ENCODE assay signal across 1 cellular context in the genomic region with DNA sequence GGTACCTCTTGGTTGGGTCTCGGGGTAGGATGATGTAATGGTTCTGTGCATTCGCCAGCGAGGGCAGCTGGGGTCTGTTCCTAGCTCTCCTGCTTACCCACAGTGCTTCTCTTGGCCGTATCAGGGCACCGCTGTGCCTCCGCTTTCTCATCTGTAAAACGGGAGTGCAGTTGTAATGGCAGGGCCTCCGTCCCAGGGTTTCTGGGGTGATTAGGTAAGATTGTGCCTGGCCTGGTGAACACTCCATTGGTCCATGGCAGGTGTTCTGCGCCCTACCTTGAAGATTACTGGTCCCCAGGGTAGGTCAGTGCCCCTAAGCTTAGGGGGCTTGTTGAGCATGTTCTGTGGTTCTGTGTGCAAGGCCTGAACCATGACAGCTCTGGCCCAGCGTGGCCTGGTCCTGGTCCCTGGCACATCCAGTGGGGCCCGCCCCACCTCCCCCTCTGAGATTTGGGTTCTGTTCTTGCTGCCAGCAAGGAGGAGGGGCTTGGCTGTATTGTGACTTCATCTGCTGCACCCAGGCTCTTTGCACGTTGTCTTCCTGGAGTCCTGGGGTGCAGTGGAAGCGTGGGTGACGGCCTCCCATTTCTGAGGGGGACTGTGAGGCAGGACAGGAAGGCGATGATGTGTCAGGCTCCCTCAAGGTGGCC.
TF ChIP-seq lines count a peak whose summit lies in the region.

No MANE protein-coding gene starts in this region.

TF ChIP-seq in HepG2, 621 proteins besides CTCF, POLR2A, EP300 and RAD21 (continued from another document):
- TF ChIP-seq, protein P1, sequence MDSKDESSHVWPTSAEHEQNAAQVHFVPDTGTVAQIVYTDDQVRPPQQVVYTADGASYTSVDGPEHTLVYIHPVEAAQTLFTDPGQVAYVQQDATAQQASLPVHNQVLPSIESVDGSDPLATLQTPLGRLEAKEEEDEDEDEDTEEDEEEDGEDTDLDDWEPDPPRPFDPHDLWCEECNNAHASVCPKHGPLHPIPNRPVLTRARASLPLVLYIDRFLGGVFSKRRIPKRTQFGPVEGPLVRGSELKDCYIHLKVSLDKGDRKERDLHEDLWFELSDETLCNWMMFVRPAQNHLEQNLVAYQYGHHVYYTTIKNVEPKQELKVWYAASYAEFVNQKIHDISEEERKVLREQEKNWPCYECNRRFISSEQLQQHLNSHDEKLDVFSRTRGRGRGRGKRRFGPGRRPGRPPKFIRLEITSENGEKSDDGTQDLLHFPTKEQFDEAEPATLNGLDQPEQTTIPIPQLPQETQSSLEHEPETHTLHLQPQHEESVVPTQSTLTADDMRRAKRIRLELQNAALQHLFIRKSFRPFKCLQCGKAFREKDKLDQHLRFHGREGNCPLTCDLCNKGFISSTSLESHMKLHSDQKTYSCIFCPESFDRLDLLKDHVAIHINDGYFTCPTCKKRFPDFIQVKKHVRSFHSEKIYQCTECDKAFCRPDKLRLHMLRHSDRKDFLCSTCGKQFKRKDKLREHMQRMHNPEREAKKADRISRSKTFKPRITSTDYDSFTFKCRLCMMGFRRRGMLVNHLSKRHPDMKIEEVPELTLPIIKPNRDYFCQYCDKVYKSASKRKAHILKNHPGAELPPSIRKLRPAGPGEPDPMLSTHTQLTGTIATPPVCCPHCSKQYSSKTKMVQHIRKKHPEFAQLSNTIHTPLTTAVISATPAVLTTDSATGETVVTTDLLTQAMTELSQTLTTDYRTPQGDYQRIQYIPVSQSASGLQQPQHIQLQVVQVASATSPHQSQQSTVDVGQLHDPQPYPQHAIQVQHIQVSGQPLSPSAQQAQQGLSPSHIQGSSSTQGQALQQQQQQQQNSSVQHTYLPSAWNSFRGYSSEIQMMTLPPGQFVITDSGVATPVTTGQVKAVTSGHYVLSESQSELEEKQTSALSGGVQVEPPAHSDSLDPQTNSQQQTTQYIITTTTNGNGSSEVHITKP (CRISPR knock-in tag; IDR thresholded peaks at IDR 0.05; ENCODE audit: low read depth): 0 out of 2 replicates have a peak, but pooled peaks have one; percentile 4
- no peak for TF ChIP-seq SIN3A (IDR thresholded peaks at IDR 0.05; ENCODE audit: borderline replicate concordance, low read depth, low read length)
- TF ChIP-seq XRCC5 (optimal IDR thresholded peaks at IDR 0.05; ENCODE audit: low read length): no peak
- TF ChIP-seq KDM1A (CRISPR knock-in tag; IDR thresholded peaks at IDR 0.05): 0 out of 2 replicates have a peak, but pooled peaks have one; percentile 66
- no peak for TF ChIP-seq ZNF263 (CRISPR knock-in tag; IDR thresholded peaks at IDR 0.05)
- TF ChIP-seq HMG20B (CRISPR knock-in tag; conservative IDR thresholded peaks at IDR 0.05): no peak
- TF ChIP-seq RARG (CRISPR knock-in tag; IDR thresholded peaks at IDR 0.05; ENCODE audit: low read depth): no peak
- no peak for TF ChIP-seq ZNF670 (CRISPR knock-in tag; IDR thresholded peaks at IDR 0.05; ENCODE audit: borderline replicate concordance)
- no peak for TF ChIP-seq PITX1 (CRISPR knock-in tag; IDR thresholded peaks at IDR 0.05)
- TF ChIP-seq, protein P2, sequence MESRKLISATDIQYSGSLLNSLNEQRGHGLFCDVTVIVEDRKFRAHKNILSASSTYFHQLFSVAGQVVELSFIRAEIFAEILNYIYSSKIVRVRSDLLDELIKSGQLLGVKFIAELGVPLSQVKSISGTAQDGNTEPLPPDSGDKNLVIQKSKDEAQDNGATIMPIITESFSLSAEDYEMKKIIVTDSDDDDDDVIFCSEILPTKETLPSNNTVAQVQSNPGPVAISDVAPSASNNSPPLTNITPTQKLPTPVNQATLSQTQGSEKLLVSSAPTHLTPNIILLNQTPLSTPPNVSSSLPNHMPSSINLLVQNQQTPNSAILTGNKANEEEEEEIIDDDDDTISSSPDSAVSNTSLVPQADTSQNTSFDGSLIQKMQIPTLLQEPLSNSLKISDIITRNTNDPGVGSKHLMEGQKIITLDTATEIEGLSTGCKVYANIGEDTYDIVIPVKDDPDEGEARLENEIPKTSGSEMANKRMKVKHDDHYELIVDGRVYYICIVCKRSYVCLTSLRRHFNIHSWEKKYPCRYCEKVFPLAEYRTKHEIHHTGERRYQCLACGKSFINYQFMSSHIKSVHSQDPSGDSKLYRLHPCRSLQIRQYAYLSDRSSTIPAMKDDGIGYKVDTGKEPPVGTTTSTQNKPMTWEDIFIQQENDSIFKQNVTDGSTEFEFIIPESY (CRISPR knock-in tag; IDR thresholded peaks at IDR 0.05): peak; percentile 68; the same call in 1 of the 2 replicates
- TF ChIP-seq ZNF629 (CRISPR knock-in tag; conservative IDR thresholded peaks at IDR 0.05): peak; percentile 88
- no peak for TF ChIP-seq HMG20A (CRISPR knock-in tag; IDR thresholded peaks at IDR 0.05; ENCODE audit: borderline replicate concordance)
- no peak for TF ChIP-seq AGO1 (IDR thresholded peaks at IDR 0.05; ENCODE audit: low read depth, low read length, poor library complexity, severe bottlenecking)
- no peak for TF ChIP-seq ZNF619 (CRISPR knock-in tag; IDR thresholded peaks at IDR 0.05)
- no peak for TF ChIP-seq TAF15 (IDR thresholded peaks at IDR 0.05; ENCODE audit: low read depth, low read length, poor library complexity, severe bottlenecking)
